Comparison of ENCODE assay signal across 8 cellular contexts in genomic region chr22:45007247-45007945, GRCh38. TPM values are rescaled to one million over a fixed set of nuclear protein-coding genes. Genes with fewer than 3 reads are reported as not detected.
DNase-seq lines count a peak whose midpoint lies in the region; ATAC-seq and TF ChIP-seq lines count a peak whose summit lies in the region.

No MANE protein-coding gene starts in this region.

- no peaks in the 10 kb centered on the region for H3K9me2 ChIP-seq in hepatocyte (replicated peaks; ENCODE audit: insufficient read depth)

- peaks cover 7% of the 10 kb centered on the region; the same call in 1 of the 2 replicates for H3K36me3 ChIP-seq in HAP-1 (replicated peaks)
- H3K36me3 ChIP-seq in hepatocyte (replicated peaks; ENCODE audit: insufficient read depth, low read depth), result no peaks in the 10 kb centered on the region

- peaks cover 56% of the 10 kb centered on the region for H3K4me1 Mint-ChIP-seq in WTC11
- peaks cover 19% of the 10 kb centered on the region for H3K4me1 Mint-ChIP-seq in stimulated activated effector memory CD8-positive, alpha-beta T cell treated with anti-CD3 and anti-CD28 coated beads, Interleukin-12 subunit alpha, Interleukin-12 subunit beta, amount 100 ng/mL, for 72 hours
- H3K4me1 Mint-ChIP-seq in activated CD4-positive, alpha-beta T cell treated with anti-CD3 and anti-CD28 coated beads, Interleukin-2, amount 10 ng/mL, durations not matched to agents 7 days and 5 days, result peaks cover 8% of the 10 kb centered on the region

- in situ Hi-C loops in HAP-1 (cut with MboI; ENCODE audit: low sequenced_read_pairs), result no loop called here

- H3K27me3 ChIP-seq in HAP-1 (ENCODE audit: low read depth) (no peaks in the 10 kb centered on the region), hepatocyte (peaks cover 49% of the 10 kb centered on the region)

- peaks cover 3% of the 10 kb centered on the region; the same call in 1 of the 2 replicates for H3K4me1 ChIP-seq in HAP-1
- peaks cover 26% of the 10 kb centered on the region for H3K4me1 ChIP-seq in hepatocyte (ENCODE audit: insufficient read depth)

- no peaks in the 10 kb centered on the region for H3K9me3 ChIP-seq in HAP-1
- H3K9me3 ChIP-seq in hepatocyte (ENCODE audit: low read depth), result no peaks in the 10 kb centered on the region

- peak overlapping the region; percentile 88 for H3K27ac ChIP-seq in hepatocyte

- no peaks in the 10 kb centered on the region for H4K20me1 ChIP-seq in hepatocyte (ENCODE audit: insufficient read depth, poor library complexity, severe bottlenecking)

- H3K36me3 Mint-ChIP-seq in WTC11, result peaks cover 40% of the 10 kb centered on the region
- peaks cover 7% of the 10 kb centered on the region for H3K36me3 Mint-ChIP-seq in stimulated activated effector memory CD8-positive, alpha-beta T cell treated with anti-CD3 and anti-CD28 coated beads, Interleukin-12 subunit alpha, Interleukin-12 subunit beta, amount 100 ng/mL, for 72 hours
- no peaks in the 10 kb centered on the region for H3K36me3 Mint-ChIP-seq in activated CD4-positive, alpha-beta T cell treated with anti-CD3 and anti-CD28 coated beads, Interleukin-2, amount 10 ng/mL, durations not matched to agents 7 days and 5 days (ENCODE audit: low read depth)

- peak overlapping the region; percentile 94 for H3K4me3 Mint-ChIP-seq in WTC11
- peak overlapping the region; percentile 39 for H3K4me3 Mint-ChIP-seq in stimulated activated effector memory CD8-positive, alpha-beta T cell treated with anti-CD3 and anti-CD28 coated beads, Interleukin-12 subunit alpha, Interleukin-12 subunit beta, amount 100 ng/mL, for 72 hours
- H3K4me3 Mint-ChIP-seq in activated CD4-positive, alpha-beta T cell treated with anti-CD3 and anti-CD28 coated beads, Interleukin-2, amount 10 ng/mL, durations not matched to agents 7 days and 5 days, result no peak overlapping the region

- POLR2A ChIA-PET in WTC11 (lab: Charles Lee), result interaction anchor here (0.6 to 3.6 kb wide), 12 partner anchors 10 to 184 kb away, joined by 3 to 17 read pairs (median 4); partner anchors contain the start of gene NUP50
- POLR2A ChIA-PET in activated CD4-positive, alpha-beta T cell treated with anti-CD3 and anti-CD28 coated beads, Interleukin-2, amount 10 ng/mL, durations not matched to agents 7 days and 5 days (lab: Charles Lee), result no interaction called here

- peaks cover 6% of the 10 kb centered on the region for H3K27me3 Mint-ChIP-seq in WTC11 (ENCODE audit: low read depth)
- peaks cover 53% of the 10 kb centered on the region for H3K27me3 Mint-ChIP-seq in activated CD4-positive, alpha-beta T cell treated with anti-CD3 and anti-CD28 coated beads, Interleukin-2, amount 10 ng/mL, durations not matched to agents 7 days and 5 days

- peak; percentile 75 for ATAC-seq in WTC11
- ATAC-seq in stimulated activated effector memory CD8-positive, alpha-beta T cell treated with anti-CD3 and anti-CD28 coated beads, Interleukin-12 subunit alpha, Interleukin-12 subunit beta, amount 100 ng/mL, for 72 hours, result no peak
- ATAC-seq in HG03571 (IDR thresholded peaks at IDR 0.05; ENCODE audit: unreplicated experiment), result no peak

- CTCF ChIA-PET in WTC11 (lab: Charles Lee), result interaction anchor here (0.7 to 2.9 kb wide), 17 partner anchors 13 to 322 kb away, joined by 3 to 13 read pairs (median 4); partner anchors contain the start of gene NUP50
- CTCF ChIA-PET in activated CD4-positive, alpha-beta T cell treated with anti-CD3 and anti-CD28 coated beads, Interleukin-2, amount 10 ng/mL, durations not matched to agents 7 days and 5 days (lab: Charles Lee), result no interaction called here

- TF ChIP-seq CTCF in WTC11 (IDR thresholded peaks at IDR 0.05) (no peak), hepatocyte (IDR thresholded peaks at IDR 0.05; ENCODE audit: poor library complexity) (no peak)

- H2AFZ ChIP-seq in hepatocyte, result peak overlapping the region; percentile 76

- H3K27ac Mint-ChIP-seq in WTC11, result peak overlapping the region; percentile 49; the same call in 1 of the 2 replicates
- H3K27ac Mint-ChIP-seq in stimulated activated effector memory CD8-positive, alpha-beta T cell treated with anti-CD3 and anti-CD28 coated beads, Interleukin-12 subunit alpha, Interleukin-12 subunit beta, amount 100 ng/mL, for 72 hours, result no peak overlapping the region
- no peak overlapping the region for H3K27ac Mint-ChIP-seq in activated CD4-positive, alpha-beta T cell treated with anti-CD3 and anti-CD28 coated beads, Interleukin-2, amount 10 ng/mL, durations not matched to agents 7 days and 5 days

- H3K9me3 Mint-ChIP-seq in WTC11, result no peaks in the 10 kb centered on the region
- no peaks in the 10 kb centered on the region for H3K9me3 Mint-ChIP-seq in stimulated activated effector memory CD8-positive, alpha-beta T cell treated with anti-CD3 and anti-CD28 coated beads, Interleukin-12 subunit alpha, Interleukin-12 subunit beta, amount 100 ng/mL, for 72 hours
- no peaks in the 10 kb centered on the region for H3K9me3 Mint-ChIP-seq in activated CD4-positive, alpha-beta T cell treated with anti-CD3 and anti-CD28 coated beads, Interleukin-2, amount 10 ng/mL, durations not matched to agents 7 days and 5 days

- H3K79me2 ChIP-seq in hepatocyte, result peaks cover 3% of the 10 kb centered on the region

- 0% methylated on average over 3 of the region's 91 CpGs for WGBS in hepatocyte (ENCODE audit: low lambda C conversion rate, missing lambda C conversion rate)

- H3K4me2 ChIP-seq in hepatocyte, result peak overlapping the region; percentile 99

- peak overlapping the region; percentile 72 for H3K4me3 ChIP-seq in HAP-1
- peak overlapping the region; percentile 79 for H3K4me3 ChIP-seq in hepatocyte

- DNase-seq in HAP-1 (ENCODE audit: low spot score in 2 of 2) (peak; percentile 57 to 90), WTC11 (ENCODE audit: low spot score) (peak; percentile 89), hepatocyte (ENCODE audit: low spot score) (peak; percentile 87), NCI-H2196 treated with DMSO at 0.1 percent for 48 hours (lab: John Stamatoyannopoulos, UW; ENCODE audit: unreplicated experiment) (no peak), SW480 (ENCODE audit: low spot score) (no peak)
- DNase-seq in stimulated activated effector memory CD8-positive, alpha-beta T cell treated with anti-CD3 and anti-CD28 coated beads, Interleukin-12 subunit alpha, Interleukin-12 subunit beta, amount 100 ng/mL, for 72 hours (ENCODE audit: low spot score in 2 of 2), result no peak
- no peak for DNase-seq in activated CD4-positive, alpha-beta T cell treated with anti-CD3 and anti-CD28 coated beads, Interleukin-2, amount 10 ng/mL, durations not matched to agents 7 days and 5 days

TF ChIP-seq in WTC11, 78 proteins besides CTCF, POLR2A, EP300 and RAD21 (continues in another document):
- TF ChIP-seq, protein P1, sequence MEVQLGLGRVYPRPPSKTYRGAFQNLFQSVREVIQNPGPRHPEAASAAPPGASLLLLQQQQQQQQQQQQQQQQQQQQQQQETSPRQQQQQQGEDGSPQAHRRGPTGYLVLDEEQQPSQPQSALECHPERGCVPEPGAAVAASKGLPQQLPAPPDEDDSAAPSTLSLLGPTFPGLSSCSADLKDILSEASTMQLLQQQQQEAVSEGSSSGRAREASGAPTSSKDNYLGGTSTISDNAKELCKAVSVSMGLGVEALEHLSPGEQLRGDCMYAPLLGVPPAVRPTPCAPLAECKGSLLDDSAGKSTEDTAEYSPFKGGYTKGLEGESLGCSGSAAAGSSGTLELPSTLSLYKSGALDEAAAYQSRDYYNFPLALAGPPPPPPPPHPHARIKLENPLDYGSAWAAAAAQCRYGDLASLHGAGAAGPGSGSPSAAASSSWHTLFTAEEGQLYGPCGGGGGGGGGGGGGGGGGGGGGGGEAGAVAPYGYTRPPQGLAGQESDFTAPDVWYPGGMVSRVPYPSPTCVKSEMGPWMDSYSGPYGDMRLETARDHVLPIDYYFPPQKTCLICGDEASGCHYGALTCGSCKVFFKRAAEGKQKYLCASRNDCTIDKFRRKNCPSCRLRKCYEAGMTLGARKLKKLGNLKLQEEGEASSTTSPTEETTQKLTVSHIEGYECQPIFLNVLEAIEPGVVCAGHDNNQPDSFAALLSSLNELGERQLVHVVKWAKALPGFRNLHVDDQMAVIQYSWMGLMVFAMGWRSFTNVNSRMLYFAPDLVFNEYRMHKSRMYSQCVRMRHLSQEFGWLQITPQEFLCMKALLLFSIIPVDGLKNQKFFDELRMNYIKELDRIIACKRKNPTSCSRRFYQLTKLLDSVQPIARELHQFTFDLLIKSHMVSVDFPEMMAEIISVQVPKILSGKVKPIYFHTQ (CRISPR knock-in tag; IDR thresholded peaks at IDR 0.05), result no peak
- 0 out of 2 replicates have a peak, but pooled peaks have one; percentile 14 for TF ChIP-seq SP1 (CRISPR knock-in tag; conservative IDR thresholded peaks at IDR 0.05)
- TF ChIP-seq ZNF425 (CRISPR knock-in tag; conservative IDR thresholded peaks at IDR 0.05), result no peak
- no peak for TF ChIP-seq IRF2 (CRISPR knock-in tag; IDR thresholded peaks at IDR 0.05; ENCODE audit: borderline replicate concordance, low read depth)
- TF ChIP-seq, protein P2, sequence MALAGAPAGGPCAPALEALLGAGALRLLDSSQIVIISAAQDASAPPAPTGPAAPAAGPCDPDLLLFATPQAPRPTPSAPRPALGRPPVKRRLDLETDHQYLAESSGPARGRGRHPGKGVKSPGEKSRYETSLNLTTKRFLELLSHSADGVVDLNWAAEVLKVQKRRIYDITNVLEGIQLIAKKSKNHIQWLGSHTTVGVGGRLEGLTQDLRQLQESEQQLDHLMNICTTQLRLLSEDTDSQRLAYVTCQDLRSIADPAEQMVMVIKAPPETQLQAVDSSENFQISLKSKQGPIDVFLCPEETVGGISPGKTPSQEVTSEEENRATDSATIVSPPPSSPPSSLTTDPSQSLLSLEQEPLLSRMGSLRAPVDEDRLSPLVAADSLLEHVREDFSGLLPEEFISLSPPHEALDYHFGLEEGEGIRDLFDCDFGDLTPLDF (CRISPR knock-in tag; IDR thresholded peaks at IDR 0.05), result no peak

RNA-seq across cellular contexts. Expression of gene PHF21B, which starts 2.4 kb away (rescaled TPM):
- total RNA-seq in WTC11 (2021) (90.6 to 107 TPM (median 92.5 TPM) in 3 replicates), hepatocyte (0.40 and 1.9 TPM in 2 replicates)
- polyA plus RNA-seq in hepatocyte, result 0.10 and 0.86 TPM in 2 replicates
- not detected for total RNA-seq in activated CD4-positive, alpha-beta T cell treated with anti-CD3 and anti-CD28 coated beads, Interleukin-2, amount 10 ng/mL, durations not matched to agents 7 days and 5 days

Comparison
In these comparisons a context has a peak if more than half of its experiments do, and no peak if none do; other contexts are left out.
1. DNase-seq: peak in HAP-1 (2 of 2), WTC11 (single experiment) and hepatocyte (single experiment); none in stimulated activated effector memory CD8-positive, alpha-beta T cell treated with anti-CD3 and anti-CD28 coated beads, Interleukin-12 subunit alpha, Interleukin-12 subunit beta, amount 100 ng/mL, for 72 hours (0 of 2), activated CD4-positive, alpha-beta T cell treated with anti-CD3 and anti-CD28 coated beads, Interleukin-2, amount 10 ng/mL, durations not matched to agents 7 days and 5 days (single experiment), NCI-H2196 treated with DMSO at 0.1 percent for 48 hours (single experiment) and SW480 (single experiment).
2. RNA of gene PHF21B, which starts 2.4 kb away (total RNA-seq): 90.6 to 107 TPM in WTC11; 0.40 to 1.9 TPM in hepatocyte and not detected in activated CD4-positive, alpha-beta T cell treated with anti-CD3 and anti-CD28 coated beads, Interleukin-2, amount 10 ng/mL, durations not matched to agents 7 days and 5 days; every median in the first group is over 10 times any median in the second.